Comparison of ENCODE assay signal across 14 cellular contexts in genomic region chr7:151844828-151845200, GRCh38.
"Had no signal": no experiment of that assay in that cellular context is flagged by ENCODE, and none has a peak within 500 bp of the region (broad histone marks: within the 10 kb centered on the region; RNA-seq: fewer than 3 reads in every experiment).

No MANE protein-coding gene starts in this region.

- H3K9me3 ChIP-seq: esophagus muscularis mucosa, SK-N-SH, transverse colon had no signal

- H3K4me2 ChIP-seq: neural progenitor cell, SK-N-SH, smooth muscle cell had no signal

- H2AFZ ChIP-seq: neural progenitor cell, parathyroid adenoma had no signal

- DNase-seq: activated CD4-positive, alpha-beta T cell treated with anti-CD3 and anti-CD28 coated beads for 48 hours; activated naive CD4-positive, alpha-beta T cell treated with anti-CD3 and anti-CD28 coated beads, Interleukin-2, amount 10 ng/mL, durations not matched to agents 7 days and 5 days; cerebellar nuclear complex; left ventricle myocardium superior; SK-N-SH; T-helper 1 cell; transverse colon had no signal

- H3K4me3 ChIP-seq: dorsolateral prefrontal cortex, esophagus muscularis mucosa, neural progenitor cell, smooth muscle cell, transverse colon had no signal

- H3K36me3 ChIP-seq: esophagus muscularis mucosa, neural progenitor cell, transverse colon had no signal

- ATAC-seq: left ventricle myocardium superior; stimulated activated memory B cell treated with anti-CD40 and anti-IgM and Interleukin-4, amounts not matched to agents 10 μg/mL and 1 μg/mL and 100 μg/mL, for 72 hours; WTC11 had no signal

- H3K9me2 ChIP-seq: SK-N-SH had no signal

- H3K27me3 ChIP-seq: dorsolateral prefrontal cortex, esophagus muscularis mucosa, neural progenitor cell, transverse colon had no signal

- H3K4me1 ChIP-seq: neural progenitor cell, parathyroid adenoma had no signal

- H3K27ac ChIP-seq: esophagus muscularis mucosa, neural progenitor cell, parathyroid adenoma, transverse colon had no signal
